Comparison of ENCODE assay signal across 10 cellular contexts in the genomic region with DNA sequence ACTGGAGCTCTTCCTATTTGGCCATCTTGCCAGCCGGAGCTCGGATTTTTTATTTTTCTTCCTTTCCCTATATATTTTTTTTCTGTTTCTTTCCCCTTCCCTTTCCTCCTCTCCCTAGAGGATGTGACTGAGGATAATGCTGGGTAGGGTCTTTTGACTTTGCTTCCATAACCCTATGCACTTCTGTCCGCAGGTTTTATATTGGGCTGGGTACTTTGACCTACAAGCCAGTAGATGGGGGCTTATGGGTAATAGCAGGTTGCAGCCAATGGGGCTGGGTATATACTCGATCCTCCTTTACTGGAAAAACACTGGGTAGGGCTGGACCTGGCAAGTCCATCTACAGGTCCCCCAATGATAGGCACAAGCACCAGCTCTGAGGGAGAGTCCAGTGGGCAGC. TPM values are rescaled to one million over a fixed set of nuclear protein-coding genes. Genes with fewer than 3 reads are reported as not detected.
DNase-seq lines count a peak whose midpoint lies in the region; ATAC-seq, FAIRE-seq and TF ChIP-seq lines count a peak whose summit lies in the region.
"Not testable (repeated sequence)": the region's sequence is repeated elsewhere in the genome, so short reads cannot be mapped to it uniquely, and the experiment has no call there.
"Had no signal": no experiment of that assay in that cellular context is flagged by ENCODE, and none has a peak within 500 bp of the region (broad histone marks: within the 10 kb centered on the region; RNA-seq: fewer than 3 reads in every experiment).

No MANE protein-coding gene starts in this region.

- in situ Hi-C loops in K562 (cut with MboI), result not testable (repeated sequence)

- H3K4me1 Mint-ChIP-seq in stimulated activated effector memory CD8-positive, alpha-beta T cell treated with anti-CD3 and anti-CD28 coated beads, Interleukin-12 subunit alpha, Interleukin-12 subunit beta, amount 100 ng/mL, for 72 hours, result peaks cover 11% of the 10 kb centered on the region

- not testable (repeated sequence) for TF ChIP-seq POLR2A in K562 (conservative IDR thresholded peaks at IDR 0.05)

- H3K4me2 ChIP-seq in K562 (ENCODE audit: insufficient read depth, low read length), result not testable (repeated sequence)

- 0% methylated on average over 1 of the region's 4 CpGs for WGBS in K562 (ENCODE audit: insufficient coverage, low coverage, missing lambda C conversion rate)
- WGBS in right cardiac atrium, result 99% methylated on average over 2 of the region's 4 CpGs

- H3K36me3 Mint-ChIP-seq in stimulated activated effector memory CD8-positive, alpha-beta T cell treated with anti-CD3 and anti-CD28 coated beads, Interleukin-12 subunit alpha, Interleukin-12 subunit beta, amount 100 ng/mL, for 72 hours, result not testable (repeated sequence)

- H3K36me3 ChIP-seq in K562 (ENCODE audit: control insufficient read depth, insufficient read depth, low read length); mucosa of descending colon (ENCODE audit: low read depth); upper lobe of right lung: not testable (repeated sequence)

- not testable (repeated sequence) for H3K4me1 ChIP-seq in K562 (replicated peaks in 1 of 2; ENCODE audit: control insufficient read depth in 2 of 2, insufficient read depth in 2 of 2, low read length in 2 of 2); right cardiac atrium (ENCODE audit: control insufficient read depth, insufficient read depth, low read length); mucosa of descending colon (ENCODE audit: low read depth); upper lobe of right lung

- H3K9ac ChIP-seq in K562 (ENCODE audit: insufficient read depth in 1 of 2, low read depth in 2 of 2, low read length in 2 of 2), result not testable (repeated sequence)

- not testable (repeated sequence) for H3K9me3 ChIP-seq in K562 (replicated peaks; ENCODE audit: control insufficient read depth, insufficient read depth, low read depth, low read length); right cardiac atrium (ENCODE audit: control insufficient read depth, low read length); mucosa of descending colon; upper lobe of right lung

- not testable (repeated sequence) for H3K27ac ChIP-seq in K562 (ENCODE audit: extremely low read depth, low read depth, low read length); right cardiac atrium (ENCODE audit: low read length); upper lobe of right lung

- H3K4me3 ChIP-seq in K562; right cardiac atrium (ENCODE audit: low read length); mucosa of descending colon; upper lobe of right lung: not testable (repeated sequence)

- TF ChIP-seq RAD21 in K562 (CRISPR knock-in tag; conservative IDR thresholded peaks at IDR 0.05 in 1 of 2, IDR thresholded peaks at IDR 0.05 in 1 of 2), result not testable (repeated sequence)

- H2AFZ ChIP-seq in K562 (ENCODE audit: low read depth, low read length), result not testable (repeated sequence)

- H3K79me2 ChIP-seq in K562 (ENCODE audit: control insufficient read depth, insufficient read depth, low read length), result not testable (repeated sequence)

- not testable (repeated sequence) for TF ChIP-seq EP300 in K562 (IDR thresholded peaks at IDR 0.05; ENCODE audit: low read length)

- not testable (repeated sequence) for H3K9me3 Mint-ChIP-seq in stimulated activated effector memory CD8-positive, alpha-beta T cell treated with anti-CD3 and anti-CD28 coated beads, Interleukin-12 subunit alpha, Interleukin-12 subunit beta, amount 100 ng/mL, for 72 hours

- ATAC-seq in GM19351 (IDR thresholded peaks at IDR 0.05; ENCODE audit: unreplicated experiment), result peak; percentile 43
- peak; percentile 58 for ATAC-seq in K562
- peak; percentile 20 to 24 for ATAC-seq in right cardiac atrium
- peak; percentile 21 for ATAC-seq in mucosa of descending colon
- ATAC-seq in stimulated activated effector memory CD8-positive, alpha-beta T cell treated with anti-CD3 and anti-CD28 coated beads, Interleukin-12 subunit alpha, Interleukin-12 subunit beta, amount 100 ng/mL, for 72 hours, result peak; percentile 45
- ATAC-seq in upper lobe of right lung, result peak; percentile 41

- not testable (repeated sequence) for TF ChIP-seq CTCF in K562 (IDR thresholded peaks at IDR 0.05 in 2 of 3, conservative IDR thresholded peaks at IDR 0.05 in 1 of 3; ENCODE audit: insufficient read depth in 2 of 3, low read depth in 1 of 3, low read length in 3 of 3); mucosa of descending colon (IDR thresholded peaks at IDR 0.05); upper lobe of right lung (IDR thresholded peaks at IDR 0.05)

- CTCF ChIA-PET in K562 (lab: Yijun Ruan, JAX; ENCODE audit: low intra/inter-chr PET ratio), result not testable (repeated sequence)

- H4K20me1 ChIP-seq in K562 (replicated peaks; ENCODE audit: control insufficient read depth, insufficient read depth, low read length), result not testable (repeated sequence)

- BruUV-seq in K562 (replicated peaks; lab: Mats Ljungman, UMichigan), result not testable (repeated sequence)

- not testable (repeated sequence) for FAIRE-seq in K562 (lab: Jason Lieb, UNC)

- POLR2A ChIA-PET in K562 (lab: Yijun Ruan, JAX), result not testable (repeated sequence)

- not testable (repeated sequence) for DNase-seq in K562 (ENCODE audit: extremely low read depth in 1 of 4, low spot score in 3 of 4); right cardiac atrium; mucosa of descending colon; stimulated activated effector memory CD8-positive, alpha-beta T cell treated with anti-CD3 and anti-CD28 coated beads, Interleukin-12 subunit alpha, Interleukin-12 subunit beta, amount 100 ng/mL, for 72 hours (ENCODE audit: low spot score in 2 of 2); upper lobe of right lung

- H3K4me3 Mint-ChIP-seq in stimulated activated effector memory CD8-positive, alpha-beta T cell treated with anti-CD3 and anti-CD28 coated beads, Interleukin-12 subunit alpha, Interleukin-12 subunit beta, amount 100 ng/mL, for 72 hours, result not testable (repeated sequence)

- H3K27me3 ChIP-seq in K562 (ENCODE audit: control insufficient read depth in 2 of 2, insufficient read depth in 2 of 2, low read length in 2 of 2); right cardiac atrium (ENCODE audit: control insufficient read depth, insufficient read depth); upper lobe of right lung: not testable (repeated sequence)

- H3K9me1 ChIP-seq in K562 (ENCODE audit: control insufficient read depth, insufficient read depth, low read length), result not testable (repeated sequence)

- intact Hi-C loops in K562 (cut with micrococcal nuclease); right cardiac atrium (cut with DNase I); mucosa of descending colon (cut with DNase I, micrococcal nuclease); upper lobe of right lung (cut with DNase I): not testable (repeated sequence)

- H3K27ac Mint-ChIP-seq in stimulated activated effector memory CD8-positive, alpha-beta T cell treated with anti-CD3 and anti-CD28 coated beads, Interleukin-12 subunit alpha, Interleukin-12 subunit beta, amount 100 ng/mL, for 72 hours, result not testable (repeated sequence)

RNA-seq across cellular contexts. Expression of a gene that starts 12.2 kb away (rescaled TPM):
- total RNA-seq in K562 (2011; cell fraction: chromatin; rRNA removed; ENCODE audit: low replicate concordance), result 0.53 and 4.0 TPM in 2 replicates
- 0.79 and 0.83 TPM in 2 replicates for total RNA-seq in K562 (2011; cell fraction: nucleolus; rRNA removed)
- 1.1 TPM in 1 of 2 replicates, not detected in the other for total RNA-seq in K562 (2011; cell fraction: nucleoplasm; rRNA removed)
- total RNA-seq in K562 (2014; rRNA removed) (0.29 TPM in 1 of 2 replicates, not detected in the other), K562 (2014; rRNA removed; fragmentation: Illumina TruSeq; extraction: Trizol) (0.04 and 0.45 TPM in 2 replicates), K562 (2015; rRNA removed; fragmentation: Illumina TruSeq; extraction: Trizol) (not detected in 2 replicates), K562 (2021) (0.09 and 0.18 TPM in 2 replicates), right cardiac atrium (under 1 TPM in 1 of 4 donors, not detected in 3; 0.09 TPM), mucosa of descending colon (under 1 TPM; 0.17 to 0.44 (median 0.29) TPM), upper lobe of right lung (0.52 TPM)
- polyA plus RNA-seq in K562 (2011; rRNA removed) (0.54 TPM in 1 of 2 replicates, not detected in the other), K562 (2014; fragmentation: Illumina TruSeq; extraction: Trizol) (0.04 TPM in 1 of 2 replicates, not detected in the other), K562 (2014; fragmentation: Nextera tagmentation; extraction: Ambion mirVana) (not detected), K562 (2014; rRNA removed) (0.21 TPM in 1 of 2 replicates, not detected in the other), right cardiac atrium (not detected)
- 0.06 TPM in 1 of 2 replicates, not detected in the other for polyA plus RNA-seq in K562 (2011; cell fraction: cytosol; rRNA removed)
- 0.48 and 0.87 TPM in 2 replicates for polyA plus RNA-seq in K562 (2011; cell fraction: nucleus; rRNA removed)
- 0.04 TPM in 1 of 2 replicates, not detected in the other for polyA plus RNA-seq in K562 (2012)
- 0.63 and 1.8 TPM in 2 replicates for polyA minus RNA-seq in K562 (2011; rRNA and poly(A)+ RNA removed)
- polyA minus RNA-seq in K562 (2011; cell fraction: cytosol; rRNA and poly(A)+ RNA removed), result not detected in 2 replicates
- 0.54 and 2.9 TPM in 2 replicates for polyA minus RNA-seq in K562 (2011; cell fraction: nucleus; rRNA and poly(A)+ RNA removed)
- total RNA-seq: GM12878 had no signal
- polyA plus RNA-seq: A549; CD14-positive monocyte; CD8-positive, alpha-beta memory T cell had no signal
